Comparison of ENCODE assay signal across 14 cellular contexts in genomic region chr12:93886533-93887511, GRCh38.
DNase-seq lines count a peak whose midpoint lies in the region; ATAC-seq and TF ChIP-seq lines count a peak whose summit lies in the region.
"Had no signal": no experiment of that assay in that cellular context is flagged by ENCODE, and none has a peak within 500 bp of the region (broad histone marks: within the 10 kb centered on the region; RNA-seq: fewer than 3 reads in every experiment).

No MANE protein-coding gene starts in this region.

- in situ Hi-C loops in brain microvascular endothelial cell (cut with HindIII; ENCODE audit: low pct_ligation_motif_present, low sequenced_read_pairs) = no loop called here
- in situ Hi-C loops in GM13976 (cut with MboI; ENCODE audit: low sequenced_read_pairs, unreplicated experiment) = no loop called here

- H3K27ac ChIP-seq in brain microvascular endothelial cell (peak overlapping the region; percentile 44), tibial artery (no peak overlapping the region)
- H3K27ac ChIP-seq: epithelial cell of prostate, neutrophil had no signal

- no peak for ATAC-seq in HG02852 (IDR thresholded peaks at IDR 0.05; ENCODE audit: unreplicated experiment)

- DNase-seq in AG09319 (ENCODE audit: extremely low read depth, low read depth) = peak; percentile 66
- peak; percentile 75 for DNase-seq in HT-29 (ENCODE audit: low spot score)
- DNase-seq in brain microvascular endothelial cell = peak; percentile 73
- no peak for DNase-seq in osteocyte (ENCODE audit: extremely low spot score, unreplicated experiment)
- DNase-seq in GM13976 (ENCODE audit: low spot score) = no peak
- DNase-seq in tibial artery = no peak
- no peak for DNase-seq in NCI-H128 (lab: John Stamatoyannopoulos, UW; ENCODE audit: unreplicated experiment)
- DNase-seq: activated CD8-positive, alpha-beta memory T cell treated with anti-CD3 and anti-CD28 coated beads, Interleukin-2, amount 50 U/mL, for 4 hours; activated naive CD4-positive, alpha-beta T cell treated with anti-CD3 and anti-CD28 coated beads, Interleukin-2, amount 50 U/mL, for 16 hours; stimulated activated CD4-positive, alpha-beta T cell treated with anti-CD3 and anti-CD28 coated beads, Interleukin-1b, Interleukin-23, amount 100 ng/mL, for 48 hours; stimulated activated CD8-positive, alpha-beta memory T cell treated with anti-CD3 and anti-CD28 coated beads, Interleukin-4, amount 100 ng/mL, for 48 hours had no signal

- peaks cover 26% of the 10 kb centered on the region for H3K4me1 Mint-ChIP-seq in osteocyte (ENCODE audit: unreplicated experiment)

- no peaks in the 10 kb centered on the region for H3K9me3 Mint-ChIP-seq in osteocyte (ENCODE audit: unreplicated experiment)

- no peaks in the 10 kb centered on the region for H3K4me1 ChIP-seq in tibial artery

- intact Hi-C loops in tibial artery (cut with DNase I; ENCODE audit: low total_unique reads) = no loop called here

- H3K27me3 Mint-ChIP-seq in osteocyte (ENCODE audit: unreplicated experiment) = no peaks in the 10 kb centered on the region

- H3K4me3 Mint-ChIP-seq in osteocyte (ENCODE audit: unreplicated experiment) = no peak overlapping the region

- H3K36me3 ChIP-seq in brain microvascular endothelial cell (replicated peaks) (no peaks in the 10 kb centered on the region), tibial artery (no peaks in the 10 kb centered on the region)
- H3K36me3 ChIP-seq: neutrophil had no signal

- no peaks in the 10 kb centered on the region for H3K36me3 Mint-ChIP-seq in osteocyte (ENCODE audit: unreplicated experiment)

- H3K27me3 ChIP-seq in brain microvascular endothelial cell (replicated peaks) = no peaks in the 10 kb centered on the region
- no peaks in the 10 kb centered on the region for H3K27me3 ChIP-seq in tibial artery
- H3K27me3 ChIP-seq: neutrophil had no signal

- peak overlapping the region; percentile 39 for H3K27ac Mint-ChIP-seq in osteocyte (ENCODE audit: unreplicated experiment)

- H3K4me3 ChIP-seq in brain microvascular endothelial cell (ENCODE audit: low read depth, low read length) (no peak overlapping the region), tibial artery (no peak overlapping the region)

- TF ChIP-seq CTCF in AG09319 (IDR thresholded peaks at IDR 0.05; ENCODE audit: low read depth, low read length) (no peak), brain microvascular endothelial cell (IDR thresholded peaks at IDR 0.05; ENCODE audit: low read depth, low read length, missing control alignments) (no peak), osteocyte (IDR thresholded peaks at IDR 0.05) (no peak), GM13976 (IDR thresholded peaks at IDR 0.05; ENCODE audit: borderline replicate concordance, control extremely low read depth, extremely low read depth, insufficient read depth, missing control alignments) (no peak), tibial artery (IDR thresholded peaks at IDR 0.05) (no peak)

- H3K9me3 ChIP-seq in tibial artery = no peaks in the 10 kb centered on the region
- H3K9me3 ChIP-seq: neutrophil had no signal

Comparison
In these comparisons a context has a peak if more than half of its experiments do, and no peak if none do; other contexts are left out.
1. DNase-seq: peak in AG09319 (single experiment), HT-29 (single experiment) and brain microvascular endothelial cell (single experiment); none in osteocyte (single experiment), GM13976 (single experiment), tibial artery (0 of 2) and NCI-H128 (single experiment).